In genomic region chr9:3491450-3491849, GRCh38 we compare ENCODE assay signal across 34 cellular contexts.
"Had no signal": no experiment of that assay in that cellular context is flagged by ENCODE, and none has a peak within 500 bp of the region (broad histone marks: within the 10 kb centered on the region; RNA-seq: fewer than 3 reads in every experiment).

No MANE protein-coding gene starts in this region.

- H3K9me3 Mint-ChIP-seq: dendritic cell treated with granulocyte-macrophage colony-stimulating factor and Interleukin-4, amounts not matched to agents 40 ng/mL and 50 ng/mL, for 4 days; effector memory CD8-positive, alpha-beta T cell; T-helper 2 cell treated with Interferon-gamma antibody and Interleukin-4, amounts not matched to agents 5 μg/mL and 100 μg/mL, for 36 hours had no signal

- H3K4me1 ChIP-seq: foreskin keratinocyte had no signal

- H3K36me3 ChIP-seq: brain microvascular endothelial cell, esophagus muscularis mucosa, gastrocnemius medialis, heart left ventricle had no signal

- ATAC-seq: activated CD4-positive, alpha-beta T cell treated with anti-CD3 and anti-CD28 coated beads for 36 hours; activated CD8-positive, alpha-beta memory T cell treated with anti-CD3 and anti-CD28 coated beads, Interleukin-2, amount 10 ng/mL, durations not matched to agents 7 days and 5 days; activated CD8-positive, alpha-beta T cell treated with anti-CD3 and anti-CD28 coated beads, Interleukin-2, amount 10 ng/mL, durations not matched to agents 7 days and 5 days; activated T-helper 17 cell treated with anti-CD3 and anti-CD28 coated beads, Interleukin-2, amount 50 U/mL, for 72 hours; effector memory CD8-positive, alpha-beta T cell; foreskin keratinocyte; gastrocnemius medialis; heart left ventricle; T-helper 17 cell had no signal

- H3K4me1 Mint-ChIP-seq: activated CD8-positive, alpha-beta memory T cell treated with anti-CD3 and anti-CD28 coated beads, Interleukin-2, amount 10 ng/mL, durations not matched to agents 7 days and 5 days had no signal

- H3K27ac Mint-ChIP-seq: activated CD4-positive, alpha-beta memory T cell treated with anti-CD3 and anti-CD28 coated beads for 36 hours; activated CD4-positive, alpha-beta T cell treated with anti-CD3 and anti-CD28 coated beads for 36 hours; activated CD4-positive, alpha-beta T cell treated with anti-CD3 and anti-CD28 coated beads, Interleukin-2, amount 10 ng/mL, durations not matched to agents 24 days and 14 days; activated CD8-positive, alpha-beta memory T cell treated with anti-CD3 and anti-CD28 coated beads, Interleukin-2, amount 10 ng/mL, durations not matched to agents 7 days and 5 days; activated CD8-positive, alpha-beta T cell treated with anti-CD3 and anti-CD28 coated beads, Interleukin-2, amount 10 ng/mL, durations not matched to agents 7 days and 5 days; activated naive CD8-positive, alpha-beta T cell; dendritic cell treated with granulocyte-macrophage colony-stimulating factor and Interleukin-4, amounts not matched to agents 40 ng/mL and 50 ng/mL, for 4 days; T-helper 17 cell; T-helper 2 cell treated with Interferon-gamma antibody and Interleukin-4, amounts not matched to agents 5 μg/mL and 100 μg/mL, for 36 hours had no signal

- H3K4me3 Mint-ChIP-seq: activated CD4-positive, alpha-beta memory T cell treated with anti-CD3 and anti-CD28 coated beads for 36 hours; activated CD4-positive, alpha-beta T cell treated with anti-CD3 and anti-CD28 coated beads for 36 hours; activated CD4-positive, alpha-beta T cell treated with anti-CD3 and anti-CD28 coated beads, Interleukin-2, amount 10 ng/mL, durations not matched to agents 24 days and 14 days; activated CD8-positive, alpha-beta memory T cell treated with anti-CD3 and anti-CD28 coated beads, Interleukin-2, amount 10 ng/mL, durations not matched to agents 7 days and 5 days; activated CD8-positive, alpha-beta T cell treated with anti-CD3 and anti-CD28 coated beads, Interleukin-2, amount 10 ng/mL, durations not matched to agents 7 days and 5 days; activated naive CD8-positive, alpha-beta T cell; activated T-helper 17 cell treated with anti-CD3 and anti-CD28 coated beads, Interleukin-2, amount 50 U/mL, for 72 hours; central memory CD8-positive, alpha-beta T cell; dendritic cell treated with granulocyte-macrophage colony-stimulating factor and Interleukin-4, amounts not matched to agents 40 ng/mL and 50 ng/mL, for 4 days; effector memory CD8-positive, alpha-beta T cell; T-helper 2 cell treated with Interferon-gamma antibody and Interleukin-4, amounts not matched to agents 5 μg/mL and 100 μg/mL, for 36 hours had no signal

- FAIRE-seq: astrocyte, bronchial epithelial cell had no signal

- H3K4me3 ChIP-seq: coronary artery, dorsolateral prefrontal cortex, esophagus muscularis mucosa, gastrocnemius medialis, heart left ventricle had no signal

- H3K27me3 Mint-ChIP-seq: activated CD4-positive, alpha-beta memory T cell treated with anti-CD3 and anti-CD28 coated beads for 36 hours; activated CD4-positive, alpha-beta T cell treated with anti-CD3 and anti-CD28 coated beads for 36 hours; activated CD4-positive, alpha-beta T cell treated with anti-CD3 and anti-CD28 coated beads, Interleukin-2, amount 10 ng/mL, durations not matched to agents 24 days and 14 days; activated CD8-positive, alpha-beta memory T cell treated with anti-CD3 and anti-CD28 coated beads, Interleukin-2, amount 10 ng/mL, durations not matched to agents 7 days and 5 days; activated naive CD8-positive, alpha-beta T cell; activated T-helper 17 cell treated with anti-CD3 and anti-CD28 coated beads, Interleukin-2, amount 50 U/mL, for 72 hours; central memory CD8-positive, alpha-beta T cell; dendritic cell treated with granulocyte-macrophage colony-stimulating factor and Interleukin-4, amounts not matched to agents 40 ng/mL and 50 ng/mL, for 4 days; effector memory CD8-positive, alpha-beta T cell; T-helper 17 cell had no signal

- H3K9me3 ChIP-seq: esophagus muscularis mucosa, gastrocnemius medialis, heart left ventricle had no signal

- H3K27ac ChIP-seq: brain microvascular endothelial cell, coronary artery, dorsolateral prefrontal cortex, esophagus muscularis mucosa, foreskin keratinocyte, gastrocnemius medialis, heart left ventricle had no signal

- DNase-seq: activated CD4-positive, alpha-beta memory T cell treated with anti-CD3 and anti-CD28 coated beads for 36 hours; activated CD4-positive, alpha-beta T cell treated with anti-CD3 and anti-CD28 coated beads for 36 hours; activated CD4-positive, alpha-beta T cell treated with anti-CD3 and anti-CD28 coated beads, Interleukin-2, amount 10 ng/mL, durations not matched to agents 24 days and 14 days; activated CD4-positive, CD25-positive, alpha-beta regulatory T cell; activated CD4-positive, CD25-positive, alpha-beta regulatory T cell treated with anti-CD3 and anti-CD28 coated beads, Interleukin-2, amount 50 U/mL, for 72 hours; activated CD8-positive, alpha-beta memory T cell treated with anti-CD3 and anti-CD28 coated beads, Interleukin-2, amount 10 ng/mL, durations not matched to agents 7 days and 5 days; activated CD8-positive, alpha-beta memory T cell treated with anti-CD3 and anti-CD28 coated beads, Interleukin-2, amount 50 U/mL, for 4 hours; activated CD8-positive, alpha-beta T cell treated with anti-CD3 and anti-CD28 coated beads, Interleukin-2, amount 10 ng/mL, durations not matched to agents 7 days and 5 days; activated effector memory CD4-positive, alpha-beta T cell treated with Interleukin-2 at 50 U/mL for 16 hours; activated gamma-delta T cell treated with Interleukin-2 at 50 U/mL for 16 hours; activated naive CD4-positive, alpha-beta T cell treated with anti-CD3 and anti-CD28 coated beads, Interleukin-2, amount 50 U/mL, for 16 hours; activated naive CD4-positive, alpha-beta T cell treated with Interleukin-2 at 50 U/mL for 16 hours; activated T-cell treated with anti-CD3 and anti-CD28 coated beads, Interleukin-2, amount 50 U/mL, for 1 hour; amniotic stem cell; anterior cingulate cortex; brain microvascular endothelial cell; dorsolateral prefrontal cortex; effector memory CD8-positive, alpha-beta T cell; erythroblast; foreskin keratinocyte; gastrocnemius medialis; glutamatergic neuron; heart left ventricle; T-helper 17 cell; T1000 had no signal
